1 cellular context compared by ENCODE assay signal in the genomic region with DNA sequence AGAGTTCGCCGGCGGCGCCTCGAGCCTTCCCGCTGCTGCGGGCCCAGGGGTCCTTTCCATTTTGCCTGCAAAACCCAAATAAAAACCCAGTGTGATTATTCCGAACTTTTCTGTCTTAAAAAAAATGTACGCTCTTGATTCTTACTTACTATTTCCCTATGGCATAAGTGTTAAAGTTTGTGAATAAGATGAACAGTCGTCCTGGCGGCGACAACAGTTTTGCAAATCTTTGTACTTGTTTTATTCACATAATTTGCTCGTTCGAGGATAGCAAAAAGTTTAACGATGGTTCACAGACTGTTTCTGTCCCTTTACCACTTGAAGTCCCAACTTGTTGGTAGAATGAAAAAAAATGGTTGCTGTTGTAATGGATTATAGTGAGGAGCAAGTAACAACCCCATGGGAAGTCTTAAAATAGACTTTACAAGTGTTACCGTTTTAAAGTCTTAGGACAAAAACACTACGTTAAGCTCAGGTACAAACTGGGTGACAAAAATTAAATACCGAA.
TF ChIP-seq lines count a peak whose summit lies in the region.

No MANE protein-coding gene starts in this region.

TF ChIP-seq in liver, 16 proteins besides CTCF, POLR2A, EP300 and RAD21 (continued from another document):
- TF ChIP-seq YY1 (IDR thresholded peaks at IDR 0.05) (no peak), FOXA1 (IDR thresholded peaks at IDR 0.05) (no peak), SP1 (IDR thresholded peaks at IDR 0.05) (no peak), FOXA2 (IDR thresholded peaks at IDR 0.05) (no peak), RXRA (IDR thresholded peaks at IDR 0.05) (no peak), HNF4G (IDR thresholded peaks at IDR 0.05) (no peak), TAF1 (conservative IDR thresholded peaks at IDR 0.05) (no peak), NR2F2 (IDR thresholded peaks at IDR 0.05) (no peak), EGR1 (IDR thresholded peaks at IDR 0.05; ENCODE audit: low read depth in 2 of 2) (no peak), HNF4A (conservative IDR thresholded peaks at IDR 0.05) (no peak)
- TF ChIP-seq, protein P1, sequence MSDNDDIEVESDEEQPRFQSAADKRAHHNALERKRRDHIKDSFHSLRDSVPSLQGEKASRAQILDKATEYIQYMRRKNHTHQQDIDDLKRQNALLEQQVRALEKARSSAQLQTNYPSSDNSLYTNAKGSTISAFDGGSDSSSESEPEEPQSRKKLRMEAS (IDR thresholded peaks at IDR 0.05) = no peak
